ENCODE assay signal across 1 cellular context in genomic region chr17:67993153-67993997, GRCh38.
TF ChIP-seq lines count a peak whose summit lies in the region.

No MANE protein-coding gene starts in this region.

TF ChIP-seq in HepG2, 621 proteins besides CTCF, POLR2A, EP300 and RAD21 (continued from another document and continues in another):
- TF ChIP-seq PREB (CRISPR knock-in tag; IDR thresholded peaks at IDR 0.05) (no peak), ZNF160 (CRISPR knock-in tag; IDR thresholded peaks at IDR 0.05) (peak; percentile 87; the same call in 1 of the 2 replicates), AHDC1 (CRISPR knock-in tag; IDR thresholded peaks at IDR 0.05; ENCODE audit: borderline replicate concordance) (peak; percentile 53; the same call in 1 of the 2 replicates), ZNF496 (CRISPR knock-in tag; IDR thresholded peaks at IDR 0.05; ENCODE audit: insufficient replicate concordance) (no peak), NFAT5 (CRISPR knock-in tag; IDR thresholded peaks at IDR 0.05) (no peak), NFIC (IDR thresholded peaks at IDR 0.05; ENCODE audit: low read length) (no peak), MEIS2 (CRISPR knock-in tag; IDR thresholded peaks at IDR 0.05) (no peak), MBD4 (IDR thresholded peaks at IDR 0.05; ENCODE audit: borderline replicate concordance, low read length) (no peak), SIN3A (IDR thresholded peaks at IDR 0.05; ENCODE audit: borderline replicate concordance, low read depth, low read length) (no peak), HNF4G (IDR thresholded peaks at IDR 0.05; ENCODE audit: borderline replicate concordance, low read depth, low read length) (no peak), HNF4G (CRISPR knock-in tag; IDR thresholded peaks at IDR 0.05; ENCODE audit: borderline replicate concordance, low read depth) (no peak), ZNF383 (CRISPR knock-in tag; IDR thresholded peaks at IDR 0.05; ENCODE audit: borderline replicate concordance) (no peak), ZNF792 (CRISPR knock-in tag; IDR thresholded peaks at IDR 0.05) (no peak), ZKSCAN1 (IDR thresholded peaks at IDR 0.05; ENCODE audit: low read length) (no peak), KLF16 (CRISPR knock-in tag; IDR thresholded peaks at IDR 0.05) (peak in 1 of 2 experiments; percentile 74; a peak in 1 of 4 replicates), ZNF121 (CRISPR knock-in tag; IDR thresholded peaks at IDR 0.05) (no peak), ZNF713 (CRISPR knock-in tag; IDR thresholded peaks at IDR 0.05) (0 out of 2 replicates have a peak, but pooled peaks have one; percentile 77), PHF8 (CRISPR knock-in tag; IDR thresholded peaks at IDR 0.05) (peak; percentile 62), GTF3A (CRISPR knock-in tag; conservative IDR thresholded peaks at IDR 0.05) (no peak), MTA3 (CRISPR knock-in tag; IDR thresholded peaks at IDR 0.05) (no peak), HDAC2 (CRISPR knock-in tag; IDR thresholded peaks at IDR 0.05) (0 out of 2 replicates have a peak, but pooled peaks have one; percentile 33), HOXA9 (CRISPR knock-in tag; IDR thresholded peaks at IDR 0.05; ENCODE audit: borderline replicate concordance) (no peak), ARNTL (CRISPR knock-in tag; IDR thresholded peaks at IDR 0.05) (no peak), ZNF530 (CRISPR knock-in tag; IDR thresholded peaks at IDR 0.05; ENCODE audit: low read depth) (no peak), MEIS1 (CRISPR knock-in tag; IDR thresholded peaks at IDR 0.05; ENCODE audit: borderline replicate concordance) (no peak), YEATS4 (CRISPR knock-in tag; IDR thresholded peaks at IDR 0.05; ENCODE audit: borderline replicate concordance) (peak; percentile 86), EHMT2 (IDR thresholded peaks at IDR 0.05; ENCODE audit: borderline replicate concordance, low read depth, low read length) (no peak), MXD1 (CRISPR knock-in tag; IDR thresholded peaks at IDR 0.05) (0 out of 2 replicates have a peak, but pooled peaks have one; percentile 32), SALL1 (CRISPR knock-in tag; IDR thresholded peaks at IDR 0.05) (peak; percentile 84), ZNF879 (CRISPR knock-in tag; IDR thresholded peaks at IDR 0.05) (no peak), HNRNPLL (IDR thresholded peaks at IDR 0.05; ENCODE audit: low read depth, low read length, poor library complexity, severe bottlenecking) (peak; percentile 16), BRD4 (CRISPR knock-in tag; IDR thresholded peaks at IDR 0.05) (0 out of 2 replicates have a peak, but pooled peaks have one; percentile 52), BHLHE40 (IDR thresholded peaks at IDR 0.05; ENCODE audit: low read length) (no peak), SIX4 (CRISPR knock-in tag; IDR thresholded peaks at IDR 0.05) (no peak), ZNF10 (CRISPR knock-in tag; IDR thresholded peaks at IDR 0.05; ENCODE audit: borderline replicate concordance, low read depth) (no peak), RBFOX2 (IDR thresholded peaks at IDR 0.05; ENCODE audit: low read depth, low read length) (peak; percentile 82), ZNF3 (CRISPR knock-in tag; IDR thresholded peaks at IDR 0.05) (no peak), THAP11 (CRISPR knock-in tag; IDR thresholded peaks at IDR 0.05) (no peak), DR1 (CRISPR knock-in tag; IDR thresholded peaks at IDR 0.05) (no peak)
- TF ChIP-seq, protein P1, sequence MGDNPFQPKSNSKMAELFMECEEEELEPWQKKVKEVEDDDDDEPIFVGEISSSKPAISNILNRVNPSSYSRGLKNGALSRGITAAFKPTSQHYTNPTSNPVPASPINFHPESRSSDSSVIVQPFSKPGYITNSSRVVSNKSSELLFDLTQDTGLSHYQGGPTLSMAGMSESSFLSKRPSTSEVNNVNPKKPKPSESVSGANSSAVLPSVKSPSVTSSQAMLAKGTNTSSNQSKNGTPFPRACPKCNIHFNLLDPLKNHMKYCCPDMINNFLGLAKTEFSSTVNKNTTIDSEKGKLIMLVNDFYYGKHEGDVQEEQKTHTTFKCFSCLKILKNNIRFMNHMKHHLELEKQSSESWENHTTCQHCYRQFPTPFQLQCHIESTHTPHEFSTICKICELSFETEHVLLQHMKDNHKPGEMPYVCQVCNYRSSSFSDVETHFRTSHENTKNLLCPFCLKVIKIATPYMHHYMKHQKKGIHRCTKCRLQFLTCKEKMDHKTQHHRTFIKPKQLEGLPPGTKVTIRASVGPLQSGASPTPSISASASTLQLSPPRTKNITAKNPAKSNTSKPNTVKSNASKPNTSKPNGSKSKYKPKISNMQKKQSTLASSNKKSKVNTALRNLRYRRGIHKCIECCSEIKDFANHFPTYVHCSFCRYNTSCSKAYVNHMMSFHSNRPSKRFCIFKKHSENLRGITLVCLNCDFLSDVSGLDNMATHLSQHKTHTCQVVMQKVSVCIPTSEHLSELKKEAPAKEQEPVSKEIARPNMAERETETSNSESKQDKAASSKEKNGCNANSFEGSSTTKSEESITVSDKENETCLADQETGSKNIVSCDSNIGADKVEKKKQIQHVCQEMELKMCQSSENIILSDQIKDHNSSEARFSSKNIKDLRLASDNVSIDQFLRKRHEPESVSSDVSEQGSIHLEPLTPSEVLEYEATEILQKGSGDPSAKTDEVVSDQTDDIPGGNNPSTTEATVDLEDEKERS (CRISPR knock-in tag; IDR thresholded peaks at IDR 0.05) = no peak
- TF ChIP-seq, protein P2, sequence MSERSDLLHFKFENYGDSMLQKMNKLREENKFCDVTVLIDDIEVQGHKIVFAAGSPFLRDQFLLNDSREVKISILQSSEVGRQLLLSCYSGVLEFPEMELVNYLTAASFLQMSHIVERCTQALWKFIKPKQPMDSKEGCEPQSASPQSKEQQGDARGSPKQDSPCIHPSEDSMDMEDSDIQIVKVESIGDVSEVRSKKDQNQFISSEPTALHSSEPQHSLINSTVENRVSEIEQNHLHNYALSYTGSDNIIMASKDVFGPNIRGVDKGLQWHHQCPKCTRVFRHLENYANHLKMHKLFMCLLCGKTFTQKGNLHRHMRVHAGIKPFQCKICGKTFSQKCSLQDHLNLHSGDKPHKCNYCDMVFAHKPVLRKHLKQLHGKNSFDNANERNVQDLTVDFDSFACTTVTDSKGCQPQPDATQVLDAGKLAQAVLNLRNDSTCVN (CRISPR knock-in tag; IDR thresholded peaks at IDR 0.05; ENCODE audit: borderline replicate concordance) = peak; percentile 60; the same call in 1 of the 2 replicates
- TF ChIP-seq, protein P3, sequence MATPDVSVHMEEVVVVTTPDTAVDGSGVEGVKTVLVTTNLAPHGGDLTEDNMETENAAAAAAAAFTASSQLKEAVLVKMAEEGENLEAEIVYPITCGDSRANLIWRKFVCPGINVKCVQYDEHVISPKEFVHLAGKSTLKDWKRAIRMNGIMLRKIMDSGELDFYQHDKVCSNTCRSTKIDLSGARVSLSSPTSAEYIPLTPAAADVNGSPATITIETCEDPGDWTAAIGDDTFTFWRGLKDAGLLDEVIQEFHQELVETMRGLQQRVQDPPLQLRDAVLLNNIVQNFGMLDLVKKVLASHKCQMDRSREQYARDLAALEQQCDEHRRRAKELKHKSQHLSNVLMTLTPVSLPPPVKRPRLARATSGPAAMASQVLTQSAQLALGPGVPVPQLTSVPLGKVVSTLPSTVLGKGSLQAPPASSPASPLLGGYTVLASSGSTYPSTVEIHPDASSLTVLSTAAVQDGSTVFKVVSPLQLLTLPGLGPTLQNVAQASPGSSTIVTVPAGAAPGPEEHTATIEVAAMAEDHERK (CRISPR knock-in tag; IDR thresholded peaks at IDR 0.05; ENCODE audit: low read depth) = no peak
- TF ChIP-seq, protein P4, sequence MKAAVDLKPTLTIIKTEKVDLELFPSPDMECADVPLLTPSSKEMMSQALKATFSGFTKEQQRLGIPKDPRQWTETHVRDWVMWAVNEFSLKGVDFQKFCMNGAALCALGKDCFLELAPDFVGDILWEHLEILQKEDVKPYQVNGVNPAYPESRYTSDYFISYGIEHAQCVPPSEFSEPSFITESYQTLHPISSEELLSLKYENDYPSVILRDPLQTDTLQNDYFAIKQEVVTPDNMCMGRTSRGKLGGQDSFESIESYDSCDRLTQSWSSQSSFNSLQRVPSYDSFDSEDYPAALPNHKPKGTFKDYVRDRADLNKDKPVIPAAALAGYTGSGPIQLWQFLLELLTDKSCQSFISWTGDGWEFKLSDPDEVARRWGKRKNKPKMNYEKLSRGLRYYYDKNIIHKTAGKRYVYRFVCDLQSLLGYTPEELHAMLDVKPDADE (CRISPR knock-in tag; IDR thresholded peaks at IDR 0.05) = no peak
